11 cellular contexts compared by ENCODE assay signal in genomic region chr10:72009062-72009429, GRCh38. TPM values are rescaled to one million over a fixed set of nuclear protein-coding genes. Genes with fewer than 3 reads are reported as not detected.
DNase-seq lines count a peak whose midpoint lies in the region; ATAC-seq and TF ChIP-seq lines count a peak whose summit lies in the region.
"Had no signal": no experiment of that assay in that cellular context is flagged by ENCODE, and none has a peak within 500 bp of the region (broad histone marks: within the 10 kb centered on the region; RNA-seq: fewer than 3 reads in every experiment).

No MANE protein-coding gene starts in this region.

- no peaks in the 10 kb centered on the region for H3K36me3 Mint-ChIP-seq in activated CD4-positive, alpha-beta memory T cell treated with anti-CD3 and anti-CD28 coated beads for 36 hours
- H3K36me3 Mint-ChIP-seq: naive thymus-derived CD8-positive, alpha-beta T cell had no signal

- H3K4me2 ChIP-seq in parathyroid adenoma (ENCODE audit: low read length), result no peak overlapping the region

- no peaks in the 10 kb centered on the region for H3K79me2 ChIP-seq in parathyroid adenoma

- H3K9ac ChIP-seq in parathyroid adenoma, result no peak overlapping the region

- no peak overlapping the region for H3K4me3 Mint-ChIP-seq in activated CD4-positive, alpha-beta memory T cell treated with anti-CD3 and anti-CD28 coated beads for 36 hours
- H3K4me3 Mint-ChIP-seq: naive thymus-derived CD8-positive, alpha-beta T cell had no signal

- no peaks in the 10 kb centered on the region for H3K9me3 Mint-ChIP-seq in activated CD4-positive, alpha-beta memory T cell treated with anti-CD3 and anti-CD28 coated beads for 36 hours
- H3K9me3 Mint-ChIP-seq: naive thymus-derived CD8-positive, alpha-beta T cell had no signal

- H3K4me1 ChIP-seq in heart left ventricle, result peaks cover 7 to 69% (median 46%) of the 10 kb centered on the region in 12 donors
- peaks cover 61 to 77% (median 71%) of the 10 kb centered on the region in 4 donors for H3K4me1 ChIP-seq in esophagus muscularis mucosa
- no peaks in the 10 kb centered on the region for H3K4me1 ChIP-seq in parathyroid adenoma
- peaks cover 25 to 36% of the 10 kb centered on the region in 2 donors for H3K4me1 ChIP-seq in uterus

- H3K9me3 ChIP-seq in heart left ventricle (no peaks in the 10 kb centered on the region), esophagus muscularis mucosa (no peaks in the 10 kb centered on the region), parathyroid adenoma (ENCODE audit: control insufficient read depth, low read length) (no peaks in the 10 kb centered on the region), uterus (no peaks in the 10 kb centered on the region)

- no peaks in the 10 kb centered on the region for H3K27me3 ChIP-seq in heart left ventricle
- H3K27me3 ChIP-seq in esophagus muscularis mucosa, result no peaks in the 10 kb centered on the region
- H3K27me3 ChIP-seq in parathyroid adenoma (ENCODE audit: control insufficient read depth, insufficient read depth, low read length), result no peaks in the 10 kb centered on the region
- H3K27me3 ChIP-seq in uterus, result no peaks in the 10 kb centered on the region

- DNase-seq in heart left ventricle (no peak), cardiac septum (ENCODE audit: low spot score) (no peak), esophagus muscularis mucosa (ENCODE audit: extremely low spot score) (no peak), uterus (no peak), pons (ENCODE audit: low spot score) (no peak)
- no peak for DNase-seq in activated CD4-positive, alpha-beta memory T cell treated with anti-CD3 and anti-CD28 coated beads for 36 hours
- DNase-seq: activated CD8-positive, alpha-beta memory T cell treated with anti-CD3 and anti-CD28 coated beads, Interleukin-2, amount 50 U/mL, for 48 hours; naive thymus-derived CD8-positive, alpha-beta T cell had no signal

- no peak overlapping the region for H3K27ac Mint-ChIP-seq in activated CD4-positive, alpha-beta memory T cell treated with anti-CD3 and anti-CD28 coated beads for 36 hours

- H2AFZ ChIP-seq in parathyroid adenoma, result no peak overlapping the region

- CTCF ChIA-PET in activated CD4-positive, alpha-beta memory T cell treated with anti-CD3 and anti-CD28 coated beads for 36 hours (lab: Charles Lee), result no interaction called here

- H3K4me1 Mint-ChIP-seq in activated CD4-positive, alpha-beta memory T cell treated with anti-CD3 and anti-CD28 coated beads for 36 hours (ENCODE audit: low read depth), result no peaks in the 10 kb centered on the region
- H3K4me1 Mint-ChIP-seq: naive thymus-derived CD8-positive, alpha-beta T cell had no signal

- TF ChIP-seq POLR2A in heart left ventricle (IDR thresholded peaks at IDR 0.05) (no peak), esophagus muscularis mucosa (IDR thresholded peaks at IDR 0.05; ENCODE audit: low read depth) (no peak), uterus (IDR thresholded peaks at IDR 0.05) (no peak)

- intact Hi-C loops in heart left ventricle (cut with DNase I) (loop anchor here in 2 of 10 donors (5.0 kb wide), 1 partner anchor 42 kb away; no protein-coding TSS in a partner anchor), cardiac septum (cut with DNase I) (no loop called here), esophagus muscularis mucosa (cut with DNase I) (loop anchor here (2.0 kb wide), 1 partner anchor 44 kb away; the partner anchor contains the start of gene CHST3), uterus (cut with DNase I; ENCODE audit: low total_unique reads) (no loop called here)
- intact Hi-C loops in activated CD4-positive, alpha-beta memory T cell treated with anti-CD3 and anti-CD28 coated beads for 36 hours (cut with micrococcal nuclease), result no loop called here

- H3K27ac ChIP-seq in heart left ventricle, result peak overlapping the region; percentile 71 to 97 (median 87)
- peak overlapping the region; percentile 90 to 94 (median 92) for H3K27ac ChIP-seq in esophagus muscularis mucosa (replicated peaks in 1 of 4)
- peak overlapping the region; percentile 74 for H3K27ac ChIP-seq in parathyroid adenoma
- H3K27ac ChIP-seq in uterus, result peak overlapping the region; percentile 93

- WGBS in heart left ventricle, 4 donors, result 25 to 42% (median 30%) methylated on average over 9 of the region's 9 CpGs
- WGBS in esophagus muscularis mucosa, result 16% methylated on average over 8 of the region's 9 CpGs

- POLR2A ChIA-PET in activated CD4-positive, alpha-beta memory T cell treated with anti-CD3 and anti-CD28 coated beads for 36 hours (lab: Charles Lee), result no interaction called here

- no peak for TF ChIP-seq EP300 in esophagus muscularis mucosa (IDR thresholded peaks at IDR 0.05)

- H3K36me3 ChIP-seq in heart left ventricle, result peaks cover 6 to 42% (median 27%) of the 10 kb centered on the region in 9 donors
- peaks cover 14 to 51% (median 32%) of the 10 kb centered on the region in 4 donors for H3K36me3 ChIP-seq in esophagus muscularis mucosa
- H3K36me3 ChIP-seq in parathyroid adenoma (ENCODE audit: control insufficient read depth, insufficient read depth, low read length), result no peaks in the 10 kb centered on the region
- no peaks in the 10 kb centered on the region for H3K36me3 ChIP-seq in uterus

- H3K4me3 ChIP-seq in heart left ventricle, result no peak overlapping the region
- peak overlapping the region in 3 of 4 donors; percentile 5 to 22 (median 19) for H3K4me3 ChIP-seq in esophagus muscularis mucosa
- no peak overlapping the region for H3K4me3 ChIP-seq in parathyroid adenoma (ENCODE audit: low read depth, low read length)
- H3K4me3 ChIP-seq in uterus, result no peak overlapping the region

- no peak for ATAC-seq in heart left ventricle
- no peak for ATAC-seq in GM18502 (IDR thresholded peaks at IDR 0.05; ENCODE audit: poor library complexity, unreplicated experiment)
- ATAC-seq: naive thymus-derived CD8-positive, alpha-beta T cell had no signal

- no peak for TF ChIP-seq CTCF in heart left ventricle (IDR thresholded peaks at IDR 0.05)
- TF ChIP-seq CTCF in esophagus muscularis mucosa (IDR thresholded peaks at IDR 0.05), result no peak
- no peak for TF ChIP-seq CTCF in parathyroid adenoma (IDR thresholded peaks at IDR 0.05)
- TF ChIP-seq CTCF in uterus (IDR thresholded peaks at IDR 0.05), result no peak

- H3K27me3 Mint-ChIP-seq in activated CD4-positive, alpha-beta memory T cell treated with anti-CD3 and anti-CD28 coated beads for 36 hours, result no peaks in the 10 kb centered on the region

RNA-seq across cellular contexts. Expression of gene CHST3, which starts 44.9 kb away (rescaled TPM):
- total RNA-seq in heart left ventricle (10 to 100 TPM; 12.0 to 51.3 (median 25.0) TPM), cardiac septum (24.4 TPM), esophagus muscularis mucosa (10 to 100 TPM; 24.1 to 43.0 (median 38.7) TPM), uterus (10 to 100 TPM; 12.3 to 44.7 (median 28.1) TPM)
- 10 to 100 TPM in 1 of 2 donors, 1 to 10 TPM in 1; 8.1 to 30.4 TPM for polyA plus RNA-seq in heart left ventricle
- total RNA-seq in activated CD4-positive, alpha-beta memory T cell treated with anti-CD3 and anti-CD28 coated beads for 36 hours, result under 1 TPM; 0.19 to 0.31 TPM
- total RNA-seq: naive thymus-derived CD8-positive, alpha-beta T cell; T-helper 1 cell treated with Interleukin-12 subunit alpha and Interleukin-12 subunit beta and Interleukin-4 antibody, amounts not matched to agents 30 ng/mL and 1 ng/mL, for 36 hours had no signal
- polyA plus RNA-seq: naive thymus-derived CD8-positive, alpha-beta T cell had no signal

Comparison
In these comparisons a context has a peak if more than half of its experiments do, and no peak if none do; other contexts are left out.
1. H3K4me3 ChIP-seq: peak in esophagus muscularis mucosa (3 of 4); none in heart left ventricle (0 of 12), parathyroid adenoma (single experiment) and uterus (0 of 2).
2. RNA of gene CHST3, which starts 44.9 kb away (total RNA-seq): 24.1 to 43.0 TPM in esophagus muscularis mucosa, 12.3 to 44.7 TPM in uterus, 12.0 to 51.3 TPM in heart left ventricle and 24.4 TPM in cardiac septum (single experiment); 0.19 to 0.31 TPM in activated CD4-positive, alpha-beta memory T cell treated with anti-CD3 and anti-CD28 coated beads for 36 hours; every median in the first group is over 4 times any median in the second.
3. Peak in every context shown above with its lines, with median percentiles within 50 percentile points of each other: H3K27ac ChIP-seq.